ENCODE assay signal across 1 cellular context in the genomic region with DNA sequence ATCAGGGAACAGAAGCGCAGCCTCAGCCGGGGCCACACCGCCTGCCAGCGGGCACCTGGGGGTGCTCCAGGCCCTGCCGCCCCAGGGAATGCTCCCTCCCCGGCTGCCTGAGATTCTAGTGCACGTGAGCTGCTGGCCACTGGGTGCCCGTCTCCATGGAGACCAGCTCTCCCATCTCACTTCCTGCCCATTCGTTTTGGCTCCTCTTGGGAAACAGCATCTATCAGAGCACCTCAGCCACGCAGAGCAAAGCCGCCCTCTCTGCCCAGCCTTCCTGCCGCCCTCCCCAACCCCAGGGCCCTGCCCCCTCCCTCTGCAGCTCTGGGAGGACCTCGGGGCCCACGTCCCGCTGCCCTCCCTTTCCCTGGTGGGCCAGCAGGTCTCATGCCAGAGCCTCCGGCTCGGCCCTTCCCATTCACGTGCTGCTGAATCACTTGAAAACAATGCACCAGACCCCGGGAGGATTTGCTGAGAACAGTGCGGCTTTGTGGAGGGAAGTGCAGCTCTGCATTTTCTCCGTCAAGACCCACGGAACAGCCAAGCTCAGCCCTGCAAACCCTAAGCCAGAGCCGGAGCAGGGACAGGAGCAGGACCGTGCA.
TF ChIP-seq lines count a peak whose summit lies in the region.

No MANE protein-coding gene starts in this region.

TF ChIP-seq in HepG2, 621 proteins besides CTCF, POLR2A, EP300 and RAD21 (continued from another document and continues in another):
- TF ChIP-seq ZNF274 (CRISPR knock-in tag; IDR thresholded peaks at IDR 0.05) (peak; percentile 72; the same call in 1 of the 2 replicates), PTBP1 (IDR thresholded peaks at IDR 0.05; ENCODE audit: low read depth, low read length, poor library complexity, severe bottlenecking) (no peak), HNRNPL (IDR thresholded peaks at IDR 0.05; ENCODE audit: low read depth, low read length) (no peak), RBM22 (optimal IDR thresholded peaks at IDR 0.05; ENCODE audit: low read length) (no peak), LCORL (IDR thresholded peaks at IDR 0.05) (no peak), LCORL (CRISPR knock-in tag; IDR thresholded peaks at IDR 0.05) (no peak), KLF9 (CRISPR knock-in tag; IDR thresholded peaks at IDR 0.05; ENCODE audit: low read depth) (no peak), MEIS1 (CRISPR knock-in tag; IDR thresholded peaks at IDR 0.05; ENCODE audit: borderline replicate concordance) (no peak), CBX2 (IDR thresholded peaks at IDR 0.05; ENCODE audit: low read depth, low read length) (no peak), CBX2 (CRISPR knock-in tag; IDR thresholded peaks at IDR 0.05; ENCODE audit: low read depth) (no peak), MAZ (IDR thresholded peaks at IDR 0.05; ENCODE audit: borderline replicate concordance, low read depth, low read length) (0 out of 2 replicates have a peak, but pooled peaks have one; percentile 64), MAZ (CRISPR knock-in tag; IDR thresholded peaks at IDR 0.05; ENCODE audit: low read depth) (no peak; the same call in none of the 2 replicates), ZNF33B (CRISPR knock-in tag; IDR thresholded peaks at IDR 0.05) (peak; percentile 49; the same call in 1 of the 2 replicates), NCOA1 (CRISPR knock-in tag; IDR thresholded peaks at IDR 0.05) (no peak), ZSCAN12 (CRISPR knock-in tag; IDR thresholded peaks at IDR 0.05) (no peak), ZSCAN29 (CRISPR knock-in tag; conservative IDR thresholded peaks at IDR 0.05) (no peak), ARNTL (CRISPR knock-in tag; IDR thresholded peaks at IDR 0.05) (peak; percentile 34; the same call in 1 of the 2 replicates), ZNF263 (CRISPR knock-in tag; IDR thresholded peaks at IDR 0.05) (peak; percentile 43), ZNF510 (CRISPR knock-in tag; IDR thresholded peaks at IDR 0.05; ENCODE audit: low read depth) (no peak), SIN3A (IDR thresholded peaks at IDR 0.05; ENCODE audit: borderline replicate concordance, low read depth, low read length) (0 out of 2 replicates have a peak, but pooled peaks have one; percentile 60), NKX3-1 (CRISPR knock-in tag; IDR thresholded peaks at IDR 0.05) (no peak), JARID2 (CRISPR knock-in tag; IDR thresholded peaks at IDR 0.05; ENCODE audit: insufficient replicate concordance) (no peak), ZNF430 (CRISPR knock-in tag; IDR thresholded peaks at IDR 0.05) (no peak), BHLHE40 (IDR thresholded peaks at IDR 0.05; ENCODE audit: low read length) (peak; percentile 95), PCBP1 (IDR thresholded peaks at IDR 0.05; ENCODE audit: borderline replicate concordance, low read depth, low read length) (no peak), KDM5B (CRISPR knock-in tag; IDR thresholded peaks at IDR 0.05; ENCODE audit: borderline replicate concordance) (0 out of 2 replicates have a peak, but pooled peaks have one; percentile 74), TOPORS (CRISPR knock-in tag; IDR thresholded peaks at IDR 0.05) (no peak), NFATC3 (CRISPR knock-in tag; IDR thresholded peaks at IDR 0.05) (0 out of 2 replicates have a peak, but pooled peaks have one; percentile 60), ZBTB38 (CRISPR knock-in tag; IDR thresholded peaks at IDR 0.05) (no peak), ZNF572 (CRISPR knock-in tag; IDR thresholded peaks at IDR 0.05) (0 out of 2 replicates have a peak, but pooled peaks have one; percentile 42), UBTF (CRISPR knock-in tag; IDR thresholded peaks at IDR 0.05) (peak; percentile 48; the same call in 1 of the 2 replicates), ZNF574 (CRISPR knock-in tag; IDR thresholded peaks at IDR 0.05) (peak; percentile 13), MAF1 (CRISPR knock-in tag; IDR thresholded peaks at IDR 0.05; ENCODE audit: borderline replicate concordance) (peak; percentile 37; the same call in 1 of the 2 replicates), SNRNP70 (IDR thresholded peaks at IDR 0.05; ENCODE audit: low read depth, low read length) (no peak)
- TF ChIP-seq, protein P1, sequence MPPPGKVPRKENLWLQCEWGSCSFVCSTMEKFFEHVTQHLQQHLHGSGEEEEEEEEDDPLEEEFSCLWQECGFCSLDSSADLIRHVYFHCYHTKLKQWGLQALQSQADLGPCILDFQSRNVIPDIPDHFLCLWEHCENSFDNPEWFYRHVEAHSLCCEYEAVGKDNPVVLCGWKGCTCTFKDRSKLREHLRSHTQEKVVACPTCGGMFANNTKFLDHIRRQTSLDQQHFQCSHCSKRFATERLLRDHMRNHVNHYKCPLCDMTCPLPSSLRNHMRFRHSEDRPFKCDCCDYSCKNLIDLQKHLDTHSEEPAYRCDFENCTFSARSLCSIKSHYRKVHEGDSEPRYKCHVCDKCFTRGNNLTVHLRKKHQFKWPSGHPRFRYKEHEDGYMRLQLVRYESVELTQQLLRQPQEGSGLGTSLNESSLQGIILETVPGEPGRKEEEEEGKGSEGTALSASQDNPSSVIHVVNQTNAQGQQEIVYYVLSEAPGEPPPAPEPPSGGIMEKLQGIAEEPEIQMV (CRISPR knock-in tag; IDR thresholded peaks at IDR 0.05; ENCODE audit: low read depth), result 0 out of 2 replicates have a peak, but pooled peaks have one; percentile 8
- TF ChIP-seq, protein P2, sequence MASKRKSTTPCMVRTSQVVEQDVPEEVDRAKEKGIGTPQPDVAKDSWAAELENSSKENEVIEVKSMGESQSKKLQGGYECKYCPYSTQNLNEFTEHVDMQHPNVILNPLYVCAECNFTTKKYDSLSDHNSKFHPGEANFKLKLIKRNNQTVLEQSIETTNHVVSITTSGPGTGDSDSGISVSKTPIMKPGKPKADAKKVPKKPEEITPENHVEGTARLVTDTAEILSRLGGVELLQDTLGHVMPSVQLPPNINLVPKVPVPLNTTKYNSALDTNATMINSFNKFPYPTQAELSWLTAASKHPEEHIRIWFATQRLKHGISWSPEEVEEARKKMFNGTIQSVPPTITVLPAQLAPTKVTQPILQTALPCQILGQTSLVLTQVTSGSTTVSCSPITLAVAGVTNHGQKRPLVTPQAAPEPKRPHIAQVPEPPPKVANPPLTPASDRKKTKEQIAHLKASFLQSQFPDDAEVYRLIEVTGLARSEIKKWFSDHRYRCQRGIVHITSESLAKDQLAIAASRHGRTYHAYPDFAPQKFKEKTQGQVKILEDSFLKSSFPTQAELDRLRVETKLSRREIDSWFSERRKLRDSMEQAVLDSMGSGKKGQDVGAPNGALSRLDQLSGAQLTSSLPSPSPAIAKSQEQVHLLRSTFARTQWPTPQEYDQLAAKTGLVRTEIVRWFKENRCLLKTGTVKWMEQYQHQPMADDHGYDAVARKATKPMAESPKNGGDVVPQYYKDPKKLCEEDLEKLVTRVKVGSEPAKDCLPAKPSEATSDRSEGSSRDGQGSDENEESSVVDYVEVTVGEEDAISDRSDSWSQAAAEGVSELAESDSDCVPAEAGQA (IDR thresholded peaks at IDR 0.05; ENCODE audit: low read depth), result no peak
- TF ChIP-seq, protein P2 (CRISPR knock-in tag; IDR thresholded peaks at IDR 0.05; ENCODE audit: borderline replicate concordance), result no peak
- TF ChIP-seq, protein P3, sequence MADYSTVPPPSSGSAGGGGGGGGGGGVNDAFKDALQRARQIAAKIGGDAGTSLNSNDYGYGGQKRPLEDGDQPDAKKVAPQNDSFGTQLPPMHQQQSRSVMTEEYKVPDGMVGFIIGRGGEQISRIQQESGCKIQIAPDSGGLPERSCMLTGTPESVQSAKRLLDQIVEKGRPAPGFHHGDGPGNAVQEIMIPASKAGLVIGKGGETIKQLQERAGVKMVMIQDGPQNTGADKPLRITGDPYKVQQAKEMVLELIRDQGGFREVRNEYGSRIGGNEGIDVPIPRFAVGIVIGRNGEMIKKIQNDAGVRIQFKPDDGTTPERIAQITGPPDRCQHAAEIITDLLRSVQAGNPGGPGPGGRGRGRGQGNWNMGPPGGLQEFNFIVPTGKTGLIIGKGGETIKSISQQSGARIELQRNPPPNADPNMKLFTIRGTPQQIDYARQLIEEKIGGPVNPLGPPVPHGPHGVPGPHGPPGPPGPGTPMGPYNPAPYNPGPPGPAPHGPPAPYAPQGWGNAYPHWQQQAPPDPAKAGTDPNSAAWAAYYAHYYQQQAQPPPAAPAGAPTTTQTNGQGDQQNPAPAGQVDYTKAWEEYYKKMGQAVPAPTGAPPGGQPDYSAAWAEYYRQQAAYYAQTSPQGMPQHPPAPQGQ (CRISPR knock-in tag; IDR thresholded peaks at IDR 0.05; ENCODE audit: borderline replicate concordance), result 0 out of 2 replicates have a peak, but pooled peaks have one; percentile 59
- TF ChIP-seq, protein P4, sequence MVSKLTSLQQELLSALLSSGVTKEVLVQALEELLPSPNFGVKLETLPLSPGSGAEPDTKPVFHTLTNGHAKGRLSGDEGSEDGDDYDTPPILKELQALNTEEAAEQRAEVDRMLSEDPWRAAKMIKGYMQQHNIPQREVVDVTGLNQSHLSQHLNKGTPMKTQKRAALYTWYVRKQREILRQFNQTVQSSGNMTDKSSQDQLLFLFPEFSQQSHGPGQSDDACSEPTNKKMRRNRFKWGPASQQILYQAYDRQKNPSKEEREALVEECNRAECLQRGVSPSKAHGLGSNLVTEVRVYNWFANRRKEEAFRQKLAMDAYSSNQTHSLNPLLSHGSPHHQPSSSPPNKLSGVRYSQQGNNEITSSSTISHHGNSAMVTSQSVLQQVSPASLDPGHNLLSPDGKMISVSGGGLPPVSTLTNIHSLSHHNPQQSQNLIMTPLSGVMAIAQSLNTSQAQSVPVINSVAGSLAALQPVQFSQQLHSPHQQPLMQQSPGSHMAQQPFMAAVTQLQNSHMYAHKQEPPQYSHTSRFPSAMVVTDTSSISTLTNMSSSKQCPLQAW (CRISPR knock-in tag; IDR thresholded peaks at IDR 0.05), result peak; percentile 34; the same call in 1 of the 2 replicates
- TF ChIP-seq, protein P5, sequence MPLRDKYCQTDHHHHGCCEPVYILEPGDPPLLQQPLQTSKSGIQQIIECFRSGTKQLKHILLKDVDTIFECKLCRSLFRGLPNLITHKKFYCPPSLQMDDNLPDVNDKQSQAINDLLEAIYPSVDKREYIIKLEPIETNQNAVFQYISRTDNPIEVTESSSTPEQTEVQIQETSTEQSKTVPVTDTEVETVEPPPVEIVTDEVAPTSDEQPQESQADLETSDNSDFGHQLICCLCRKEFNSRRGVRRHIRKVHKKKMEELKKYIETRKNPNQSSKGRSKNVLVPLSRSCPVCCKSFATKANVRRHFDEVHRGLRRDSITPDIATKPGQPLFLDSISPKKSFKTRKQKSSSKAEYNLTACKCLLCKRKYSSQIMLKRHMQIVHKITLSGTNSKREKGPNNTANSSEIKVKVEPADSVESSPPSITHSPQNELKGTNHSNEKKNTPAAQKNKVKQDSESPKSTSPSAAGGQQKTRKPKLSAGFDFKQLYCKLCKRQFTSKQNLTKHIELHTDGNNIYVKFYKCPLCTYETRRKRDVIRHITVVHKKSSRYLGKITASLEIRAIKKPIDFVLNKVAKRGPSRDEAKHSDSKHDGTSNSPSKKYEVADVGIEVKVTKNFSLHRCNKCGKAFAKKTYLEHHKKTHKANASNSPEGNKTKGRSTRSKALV (CRISPR knock-in tag; IDR thresholded peaks at IDR 0.05), result no peak
